ENCODE assay signal across 28 cellular contexts in the genomic region with DNA sequence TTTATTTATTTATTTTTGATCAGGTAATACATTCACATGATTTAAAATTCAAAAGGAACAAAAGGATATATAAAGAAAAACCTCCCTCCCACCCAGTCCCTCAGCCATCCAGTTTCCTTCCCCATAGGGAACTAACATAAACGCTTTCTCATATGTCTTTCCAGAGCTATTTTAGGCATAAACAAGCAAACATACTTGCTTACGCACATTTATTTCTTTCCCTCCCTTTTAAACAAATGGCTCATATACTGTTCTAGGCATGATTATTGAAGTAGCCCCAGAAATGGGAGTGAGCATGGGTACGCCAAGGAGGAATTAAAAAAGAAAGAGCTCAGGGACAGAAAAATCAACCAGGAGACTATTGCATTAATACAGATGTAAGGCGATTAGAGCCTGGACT.
DNase-seq lines count a peak whose midpoint lies in the region; TF ChIP-seq lines count a peak whose summit lies in the region.
"Had no signal": no experiment of that assay in that cellular context is flagged by ENCODE, and none has a peak within 500 bp of the region (broad histone marks: within the 10 kb centered on the region; RNA-seq: fewer than 3 reads in every experiment).

No MANE protein-coding gene starts in this region.

- intact Hi-C loops in activated T-helper 2 cell treated with anti-CD3 and anti-CD28 coated beads, Interferon-gamma antibody, Interleukin-2, Interleukin-4, amounts not matched to agents 10 μg/mL and 5 μg/mL and 100 μg/mL, durations not matched to agents 14 hours and 24 hours and 36 hours (cut with micrococcal nuclease) = no loop called here

- no peaks in the 10 kb centered on the region for H3K36me3 ChIP-seq in neutrophil
- H3K36me3 ChIP-seq: BLaER1, breast epithelium, HAP-1, pancreas had no signal

- no peak overlapping the region for H3K4me3 ChIP-seq in neutrophil (ENCODE audit: low read depth in 1 of 2, low read length in 1 of 2)
- H3K4me3 ChIP-seq: BLaER1, breast epithelium, HAP-1, pancreas had no signal

- H3K27ac Mint-ChIP-seq in activated T-cell treated with anti-CD3 and anti-CD28 coated beads, Interleukin-2, amount 50 U/mL, for 24 hours = peak overlapping the region; percentile 94
- H3K27ac Mint-ChIP-seq in activated T-helper 2 cell treated with anti-CD3 and anti-CD28 coated beads, Interferon-gamma antibody, Interleukin-2, Interleukin-4, amounts not matched to agents 10 μg/mL and 5 μg/mL and 100 μg/mL, durations not matched to agents 14 hours and 24 hours and 36 hours = peak overlapping the region; percentile 98
- H3K27ac Mint-ChIP-seq: nephron progenitor cell, type B pancreatic cell had no signal

- peak overlapping the region; percentile 71 for H3K27ac ChIP-seq in neutrophil
- H3K27ac ChIP-seq: BLaER1, breast epithelium, pancreas had no signal

- H3K4me1 Mint-ChIP-seq in activated T-cell treated with anti-CD3 and anti-CD28 coated beads, Interleukin-2, amount 50 U/mL, for 24 hours (ENCODE audit: low read depth) = peaks cover 90% of the 10 kb centered on the region
- H3K4me1 Mint-ChIP-seq in activated T-helper 2 cell treated with anti-CD3 and anti-CD28 coated beads, Interferon-gamma antibody, Interleukin-2, Interleukin-4, amounts not matched to agents 10 μg/mL and 5 μg/mL and 100 μg/mL, durations not matched to agents 14 hours and 24 hours and 36 hours (ENCODE audit: low read depth) = peaks cover 88% of the 10 kb centered on the region

- no peak for TF ChIP-seq CTCF in neutrophil (IDR thresholded peaks at IDR 0.05)

- H3K4me1 ChIP-seq in neutrophil (ENCODE audit: control insufficient read depth in 1 of 2, insufficient read depth in 1 of 2, low read depth in 1 of 2, low read length in 1 of 2) = peaks cover 94 to 98% of the 10 kb centered on the region in 2 experiments
- H3K4me1 ChIP-seq: BLaER1, breast epithelium, HAP-1 had no signal

- no peak for DNase-seq in activated T-cell treated with anti-CD3 and anti-CD28 coated beads, Interleukin-2, amount 50 U/mL, for 24 hours
- DNase-seq in activated T-cell treated with anti-CD3 and anti-CD28 coated beads for 4 hours (no peak), OCI-M1 (lab: John Stamatoyannopoulos, UW) (peak; percentile 49), GOT3 (lab: John Stamatoyannopoulos, UW) (no peak), medulla oblongata (ENCODE audit: extremely low spot score) (no peak)
- no peak for DNase-seq in activated T-helper 2 cell treated with anti-CD3 and anti-CD28 coated beads, Interferon-gamma antibody, Interleukin-2, Interleukin-4, amounts not matched to agents 10 μg/mL and 5 μg/mL and 100 μg/mL, durations not matched to agents 14 hours and 24 hours and 36 hours (ENCODE audit: low spot score)
- no peak for DNase-seq in effector CD8-positive, alpha-beta T cell (lab: John Stamatoyannopoulos, UW)
- DNase-seq: activated CD4-positive, alpha-beta T cell treated with anti-CD3 and anti-CD28 coated beads for 1 hour; activated CD8-positive, alpha-beta memory T cell treated with anti-CD3 and anti-CD28 coated beads, Interleukin-2, amount 50 U/mL, for 48 hours; activated effector memory CD4-positive, alpha-beta T cell treated with anti-CD3 and anti-CD28 coated beads, Interleukin-2, amount 50 U/mL, for 16 hours; amygdala; glutamatergic neuron; KBM-7; midbrain; MM.1S; NCI-H1417; NCI-H2081; NCI-H226; nephron progenitor cell; pancreas; SIG-M5; small intestine; SW 1271 had no signal

- H3K4me3 Mint-ChIP-seq in activated T-cell treated with anti-CD3 and anti-CD28 coated beads, Interleukin-2, amount 50 U/mL, for 24 hours = no peak overlapping the region
- H3K4me3 Mint-ChIP-seq in activated T-helper 2 cell treated with anti-CD3 and anti-CD28 coated beads, Interferon-gamma antibody, Interleukin-2, Interleukin-4, amounts not matched to agents 10 μg/mL and 5 μg/mL and 100 μg/mL, durations not matched to agents 14 hours and 24 hours and 36 hours (ENCODE audit: low read depth) = peak overlapping the region; percentile 58
- H3K4me3 Mint-ChIP-seq: nephron progenitor cell, type B pancreatic cell had no signal

- no peaks in the 10 kb centered on the region for H3K27me3 Mint-ChIP-seq in activated T-cell treated with anti-CD3 and anti-CD28 coated beads, Interleukin-2, amount 50 U/mL, for 24 hours
- no peaks in the 10 kb centered on the region for H3K27me3 Mint-ChIP-seq in activated T-helper 2 cell treated with anti-CD3 and anti-CD28 coated beads, Interferon-gamma antibody, Interleukin-2, Interleukin-4, amounts not matched to agents 10 μg/mL and 5 μg/mL and 100 μg/mL, durations not matched to agents 14 hours and 24 hours and 36 hours (ENCODE audit: low read depth)

- no peaks in the 10 kb centered on the region for H3K9me3 ChIP-seq in neutrophil
- H3K9me3 ChIP-seq: BLaER1, breast epithelium, HAP-1, pancreas had no signal

- no peaks in the 10 kb centered on the region for H3K9me3 Mint-ChIP-seq in activated T-cell treated with anti-CD3 and anti-CD28 coated beads, Interleukin-2, amount 50 U/mL, for 24 hours
- H3K9me3 Mint-ChIP-seq in activated T-helper 2 cell treated with anti-CD3 and anti-CD28 coated beads, Interferon-gamma antibody, Interleukin-2, Interleukin-4, amounts not matched to agents 10 μg/mL and 5 μg/mL and 100 μg/mL, durations not matched to agents 14 hours and 24 hours and 36 hours = no peaks in the 10 kb centered on the region
- H3K9me3 Mint-ChIP-seq: nephron progenitor cell, type B pancreatic cell had no signal

- H3K36me3 Mint-ChIP-seq in activated T-cell treated with anti-CD3 and anti-CD28 coated beads, Interleukin-2, amount 50 U/mL, for 24 hours (ENCODE audit: low read depth) = no peaks in the 10 kb centered on the region
- peaks cover 7% of the 10 kb centered on the region for H3K36me3 Mint-ChIP-seq in activated T-helper 2 cell treated with anti-CD3 and anti-CD28 coated beads, Interferon-gamma antibody, Interleukin-2, Interleukin-4, amounts not matched to agents 10 μg/mL and 5 μg/mL and 100 μg/mL, durations not matched to agents 14 hours and 24 hours and 36 hours (ENCODE audit: low read depth)
- H3K36me3 Mint-ChIP-seq: type B pancreatic cell had no signal

- H3K27me3 ChIP-seq in neutrophil = no peaks in the 10 kb centered on the region
- H3K27me3 ChIP-seq: BLaER1, breast epithelium, pancreas had no signal
